Comparison of ENCODE assay signal across 8 cellular contexts in genomic region chr12:57276935-57277563, GRCh38. TPM values are rescaled to one million over a fixed set of nuclear protein-coding genes. Genes with fewer than 3 reads are reported as not detected.
DNase-seq lines count a peak whose midpoint lies in the region; ATAC-seq, FAIRE-seq and TF ChIP-seq lines count a peak whose summit lies in the region.

No MANE protein-coding gene starts in this region.

- H3K27ac ChIP-seq in H1 (ENCODE audit: low read depth, low read length), result no peak overlapping the region

- no peak overlapping the region for H2BK15ac ChIP-seq in H1 (ENCODE audit: low read length)

- TF ChIP-seq POLR2A in H1 (IDR thresholded peaks at IDR 0.05; ENCODE audit: control extremely low read depth in 1 of 2, low read depth in 2 of 2, low read length in 2 of 2), result no peak

- ATAC-seq in stimulated activated effector memory CD8-positive, alpha-beta T cell treated with anti-CD3 and anti-CD28 coated beads, Interleukin-12 subunit alpha, Interleukin-12 subunit beta, amount 100 ng/mL, for 72 hours, result no peak
- ATAC-seq in GM19324 (IDR thresholded peaks at IDR 0.05; ENCODE audit: low FRiP score, unreplicated experiment), result no peak

- intact Hi-C loops in activated CD4-positive, alpha-beta T cell treated with anti-CD3 and anti-CD28 coated beads, Interleukin-2, amount 10 ng/mL, durations not matched to agents 24 days and 14 days (cut with micrococcal nuclease), result no loop called here

- no peak overlapping the region for H4K91ac ChIP-seq in H1 (replicated peaks; ENCODE audit: insufficient read length, low read length)

- no peaks in the 10 kb centered on the region for H3K79me2 ChIP-seq in H1 (ENCODE audit: control insufficient read depth in 1 of 2, insufficient read depth in 2 of 2, low read length in 2 of 2)

- H2BK20ac ChIP-seq in H1 (ENCODE audit: low read length), result no peak overlapping the region

- peaks cover 0 to 8% (median 4%) of the 10 kb centered on the region in 4 experiments; a peak in 4 of 8 replicates for H3K36me3 ChIP-seq in H1 (ENCODE audit: control insufficient read depth in 2 of 4, insufficient read depth in 4 of 4, low read length in 3 of 4)

- H3K27me3 Mint-ChIP-seq in activated CD4-positive, alpha-beta T cell treated with anti-CD3 and anti-CD28 coated beads, Interleukin-2, amount 10 ng/mL, durations not matched to agents 24 days and 14 days, result no peaks in the 10 kb centered on the region

- H4K5ac ChIP-seq in H1 (ENCODE audit: insufficient read length, low read depth, low read length), result no peak overlapping the region

- no peak overlapping the region for H2BK12ac ChIP-seq in H1 (ENCODE audit: low read depth, low read length)

- H3K4me3 ChIP-seq in H1 (ENCODE audit: extremely low read depth in 1 of 4, insufficient read depth in 2 of 4, low read depth in 3 of 4, low read length in 4 of 4), result no peak overlapping the region

- H3K27me3 ChIP-seq in H1 (replicated peaks in 1 of 4; ENCODE audit: control insufficient read depth in 3 of 4, extremely low read depth in 1 of 4, insufficient read depth in 3 of 4, low read length in 3 of 4), result no peaks in the 10 kb centered on the region

- no peak overlapping the region for H3K9ac ChIP-seq in H1 (replicated peaks in 1 of 4; ENCODE audit: extremely low read depth in 1 of 4, low read depth in 3 of 4, low read length in 3 of 4)

- peak; percentile 67 for DNase-seq in activated CD4-positive, alpha-beta T cell treated with anti-CD3 and anti-CD28 coated beads, Interleukin-2, amount 10 ng/mL, durations not matched to agents 24 days and 14 days
- no peak for DNase-seq in activated CD4-positive, alpha-beta T cell treated with anti-CD3 and anti-CD28 coated beads, Interleukin-2, amount 50 U/mL, for 1 hour
- DNase-seq in NCI-H69 (lab: John Stamatoyannopoulos, UW) (peak; percentile 39), H1 (ENCODE audit: low read depth in 1 of 2, low spot score in 2 of 2) (no peak), amygdala (lab: John Stamatoyannopoulos, UW) (no peak), NCI-H128 (lab: John Stamatoyannopoulos, UW; ENCODE audit: unreplicated experiment) (no peak)
- DNase-seq in stimulated activated effector memory CD8-positive, alpha-beta T cell treated with anti-CD3 and anti-CD28 coated beads, Interleukin-12 subunit alpha, Interleukin-12 subunit beta, amount 100 ng/mL, for 72 hours (ENCODE audit: low spot score in 2 of 2), result no peak

- H3K23ac ChIP-seq in H1 (ENCODE audit: insufficient read length), result no peak overlapping the region

- 0 out of 7 replicates have a peak, but pooled peaks cover 0 to 2% (median 0%) of the 10 kb centered on the region in 4 experiments for H3K4me1 ChIP-seq in H1 (replicated peaks in 1 of 4; ENCODE audit: control insufficient read depth in 3 of 4, insufficient read depth in 4 of 4, low read length in 3 of 4)

- H2BK5ac ChIP-seq in H1 (ENCODE audit: low read depth, low read length), result no peak overlapping the region

- peak; percentile 39 to 58 (median 52) for TF ChIP-seq CTCF in H1 (IDR thresholded peaks at IDR 0.05; ENCODE audit: control extremely low read depth in 1 of 3, insufficient read depth in 1 of 3, low read depth in 1 of 3, low read length in 3 of 3)

- no peak overlapping the region for H2AK5ac ChIP-seq in H1 (ENCODE audit: low read depth, low read length)

- no peak for FAIRE-seq in H1 (lab: Jason Lieb, UNC)

- no peak overlapping the region for H3K56ac ChIP-seq in H1 (replicated peaks; ENCODE audit: insufficient read length, low read depth, low read length)

- H4K20me1 ChIP-seq in H1 (replicated peaks in 1 of 2; ENCODE audit: control insufficient read depth in 1 of 2, insufficient read depth in 2 of 2, low read length in 2 of 2), result no peaks in the 10 kb centered on the region

- peaks cover 21% of the 10 kb centered on the region for H3K4me1 Mint-ChIP-seq in activated CD4-positive, alpha-beta T cell treated with anti-CD3 and anti-CD28 coated beads, Interleukin-2, amount 10 ng/mL, durations not matched to agents 24 days and 14 days
- peaks cover 13% of the 10 kb centered on the region for H3K4me1 Mint-ChIP-seq in stimulated activated effector memory CD8-positive, alpha-beta T cell treated with anti-CD3 and anti-CD28 coated beads, Interleukin-12 subunit alpha, Interleukin-12 subunit beta, amount 100 ng/mL, for 72 hours

- H2BK120ac ChIP-seq in H1 (replicated peaks; ENCODE audit: low read depth, low read length), result no peak overlapping the region

- no peak overlapping the region for H3K4ac ChIP-seq in H1 (replicated peaks; ENCODE audit: insufficient read length, low read depth, low read length)

- no peak overlapping the region for H3K27ac Mint-ChIP-seq in activated CD4-positive, alpha-beta T cell treated with anti-CD3 and anti-CD28 coated beads, Interleukin-2, amount 10 ng/mL, durations not matched to agents 24 days and 14 days
- peak overlapping the region; percentile 40 for H3K27ac Mint-ChIP-seq in stimulated activated effector memory CD8-positive, alpha-beta T cell treated with anti-CD3 and anti-CD28 coated beads, Interleukin-12 subunit alpha, Interleukin-12 subunit beta, amount 100 ng/mL, for 72 hours

- TF ChIP-seq EP300 in H1 (IDR thresholded peaks at IDR 0.05; ENCODE audit: borderline replicate concordance in 1 of 2, low read depth in 2 of 2, low read length in 2 of 2), result no peak

- WGBS in H1 (ENCODE audit: extremely low coverage in 1 of 2, insufficient coverage in 1 of 2, insufficient read length in 1 of 2, insufficient replicate concordance in 2 of 2, low coverage in 1 of 2, low lambda C conversion rate in 2 of 2, missing lambda C conversion rate in 1 of 2), 2 experiments, result 84% methylated on average over 4 of the region's 4 CpGs; no CpG with 5 or more reads in 1 of the 2 experiments

- H3K14ac ChIP-seq in H1 (ENCODE audit: insufficient read length), result no peak overlapping the region

- H2AFZ ChIP-seq in H1 (ENCODE audit: low read length), result no peak overlapping the region

- no peak overlapping the region for H4K8ac ChIP-seq in H1 (ENCODE audit: extremely low read depth, insufficient read depth, low read length)

- no peak overlapping the region for H3K4me3 Mint-ChIP-seq in activated CD4-positive, alpha-beta T cell treated with anti-CD3 and anti-CD28 coated beads, Interleukin-2, amount 10 ng/mL, durations not matched to agents 24 days and 14 days
- no peak overlapping the region for H3K4me3 Mint-ChIP-seq in stimulated activated effector memory CD8-positive, alpha-beta T cell treated with anti-CD3 and anti-CD28 coated beads, Interleukin-12 subunit alpha, Interleukin-12 subunit beta, amount 100 ng/mL, for 72 hours

- no peaks in the 10 kb centered on the region for H3K9me3 ChIP-seq in H1 (ENCODE audit: insufficient read depth in 2 of 2, low read depth in 1 of 2, low read length in 1 of 2)

- TF ChIP-seq RAD21 in H1 (IDR thresholded peaks at IDR 0.05 in 1 of 2, conservative IDR thresholded peaks at IDR 0.05 in 1 of 2; ENCODE audit: low read depth in 2 of 2, low read length in 2 of 2), result peak; percentile 29 to 52; a peak in 3 of 4 replicates

- no peaks in the 10 kb centered on the region for H3K79me1 ChIP-seq in H1 (ENCODE audit: low read depth, low read length)

- CTCF ChIA-PET in H1 (lab: Charles Lee; ENCODE audit: partially characterized antibody), result interaction anchor here (0.6 to 4.2 kb wide), 31 partner anchors 9 to 192 kb away, joined by 3 to 36 read pairs (median 4); partner anchors contain the start of genes INHBC, SHMT2 and STAC3

- H3K4me2 ChIP-seq in H1 (ENCODE audit: insufficient read depth in 1 of 2, low read depth in 2 of 2, low read length in 2 of 2), result no peak overlapping the region

- no peaks in the 10 kb centered on the region for H3K9me3 Mint-ChIP-seq in activated CD4-positive, alpha-beta T cell treated with anti-CD3 and anti-CD28 coated beads, Interleukin-2, amount 10 ng/mL, durations not matched to agents 24 days and 14 days
- H3K9me3 Mint-ChIP-seq in stimulated activated effector memory CD8-positive, alpha-beta T cell treated with anti-CD3 and anti-CD28 coated beads, Interleukin-12 subunit alpha, Interleukin-12 subunit beta, amount 100 ng/mL, for 72 hours, result no peaks in the 10 kb centered on the region

- POLR2A ChIA-PET in H1 (lab: Charles Lee; ENCODE audit: partially characterized antibody), result interaction anchor here (0.7 to 1.4 kb wide), 5 partner anchors 9 to 179 kb away, joined by 3 to 4 read pairs (median 4); no protein-coding TSS in a partner anchor

- no peak overlapping the region for H3K18ac ChIP-seq in H1 (ENCODE audit: extremely low read depth, low read length)

- H3K36me3 Mint-ChIP-seq in activated CD4-positive, alpha-beta T cell treated with anti-CD3 and anti-CD28 coated beads, Interleukin-2, amount 10 ng/mL, durations not matched to agents 24 days and 14 days (ENCODE audit: low read depth), result peaks cover 58% of the 10 kb centered on the region
- peaks cover 93% of the 10 kb centered on the region for H3K36me3 Mint-ChIP-seq in stimulated activated effector memory CD8-positive, alpha-beta T cell treated with anti-CD3 and anti-CD28 coated beads, Interleukin-12 subunit alpha, Interleukin-12 subunit beta, amount 100 ng/mL, for 72 hours

- no peaks in the 10 kb centered on the region for H3K23me2 ChIP-seq in H1 (ENCODE audit: low read depth, low read length)

TF ChIP-seq in H1, 55 proteins besides CTCF, POLR2A, EP300 and RAD21 (continues in another document):
- no peak for TF ChIP-seq EZH2 (IDR thresholded peaks at IDR 0.05; ENCODE audit: low read depth, low read length, severe bottlenecking)

RNA-seq across cellular contexts. Expression of gene STAC3, which starts 26.1 kb away (rescaled TPM):
- 4.9 and 5.5 TPM in 2 replicates for total RNA-seq in activated CD4-positive, alpha-beta T cell treated with anti-CD3 and anti-CD28 coated beads, Interleukin-2, amount 10 ng/mL, durations not matched to agents 24 days and 14 days
- total RNA-seq in H1 (2021; fragmentation: NEBNext Ultra II Directional; extraction: Animal tissue kit (Norgen Biotek cat#: 25700)), result 1.3 and 1.9 TPM in 2 replicates
- 0.70 and 0.77 TPM in 2 replicates for polyA plus RNA-seq in H1 (2011; rRNA removed)
- 1.9 TPM for polyA plus RNA-seq in H1 (2011; cell fraction: cytosol; rRNA removed)
- polyA plus RNA-seq in H1 (2011; cell fraction: nucleus; rRNA removed), result 3.4 TPM
- polyA plus RNA-seq in H1 (2012, experiment 1 of 2), result 1.6 to 2.9 TPM (median 2.3 TPM) in 4 replicates
- 0.72 TPM for polyA plus RNA-seq in H1 (2012, experiment 2 of 2)
- polyA plus RNA-seq in H1 (2013, experiment 1 of 2), result 0.79 TPM
- 0.81 TPM for polyA plus RNA-seq in H1 (2013, experiment 2 of 2)
- 0.71 and 0.98 TPM in 2 replicates for polyA minus RNA-seq in H1 (2011; rRNA and poly(A)+ RNA removed)
- polyA minus RNA-seq in H1 (2011; cell fraction: cytosol; rRNA and poly(A)+ RNA removed), result 2.1 TPM
- polyA minus RNA-seq in H1 (2011; cell fraction: nucleus; rRNA and poly(A)+ RNA removed), result 2.4 TPM

RNA-seq across cellular contexts. Expression of gene SHMT2, which starts 47.5 kb away (rescaled TPM):
- 297 and 310 TPM in 2 replicates for total RNA-seq in activated CD4-positive, alpha-beta T cell treated with anti-CD3 and anti-CD28 coated beads, Interleukin-2, amount 10 ng/mL, durations not matched to agents 24 days and 14 days
- 274 and 283 TPM in 2 replicates for total RNA-seq in H1 (2021; fragmentation: NEBNext Ultra II Directional; extraction: Animal tissue kit (Norgen Biotek cat#: 25700))
- 520 and 847 TPM in 2 replicates for polyA plus RNA-seq in H1 (2011; rRNA removed)
- 535 TPM for polyA plus RNA-seq in H1 (2011; cell fraction: cytosol; rRNA removed)
- 681 TPM for polyA plus RNA-seq in H1 (2011; cell fraction: nucleus; rRNA removed)
- polyA plus RNA-seq in H1 (2012, experiment 1 of 2), result 231 to 352 TPM (median 336 TPM) in 4 replicates
- polyA plus RNA-seq in H1 (2012, experiment 2 of 2), result 385 TPM
- polyA plus RNA-seq in H1 (2013, experiment 1 of 2), result 209 TPM
- 189 TPM for polyA plus RNA-seq in H1 (2013, experiment 2 of 2)
- 316 and 343 TPM in 2 replicates for polyA minus RNA-seq in H1 (2011; rRNA and poly(A)+ RNA removed)
- polyA minus RNA-seq in H1 (2011; cell fraction: cytosol; rRNA and poly(A)+ RNA removed), result 236 TPM
- 206 TPM for polyA minus RNA-seq in H1 (2011; cell fraction: nucleus; rRNA and poly(A)+ RNA removed)

Comparison
In these comparisons a context has a peak if more than half of its experiments do, and no peak if none do; other contexts are left out.
1. DNase-seq: peak in activated CD4-positive, alpha-beta T cell treated with anti-CD3 and anti-CD28 coated beads, Interleukin-2, amount 10 ng/mL, durations not matched to agents 24 days and 14 days (single experiment) and NCI-H69 (single experiment); none in activated CD4-positive, alpha-beta T cell treated with anti-CD3 and anti-CD28 coated beads, Interleukin-2, amount 50 U/mL, for 1 hour (single experiment), H1 (0 of 2), stimulated activated effector memory CD8-positive, alpha-beta T cell treated with anti-CD3 and anti-CD28 coated beads, Interleukin-12 subunit alpha, Interleukin-12 subunit beta, amount 100 ng/mL, for 72 hours (0 of 2), amygdala (0 of 56) and NCI-H128 (single experiment).